ENCODE assay signal across 1 cellular context in genomic region chr5:42992035-42992570, GRCh38.
TF ChIP-seq lines count a peak whose summit lies in the region.

No MANE protein-coding gene starts in this region.

TF ChIP-seq in GM12878, 131 proteins besides CTCF, POLR2A, EP300 and RAD21 (continued from another document):
- TF ChIP-seq ZZZ3 (IDR thresholded peaks at IDR 0.05; ENCODE audit: control insufficient read depth, insufficient read length, low read depth) (no peak), RELB (IDR thresholded peaks at IDR 0.05; ENCODE audit: low read depth) (peak; percentile 91), POU2F2 (IDR thresholded peaks at IDR 0.05; ENCODE audit: borderline replicate concordance, low read depth, low read length) (peak; percentile 65; the same call in 1 of the 3 replicates), TBL1XR1 (IDR thresholded peaks at IDR 0.05; ENCODE audit: low read depth, low read length) (no peak), MEF2A (IDR thresholded peaks at IDR 0.05; ENCODE audit: insufficient read depth, low read depth, low read length) (0 out of 2 replicates have a peak, but pooled peaks have one; percentile 36), TCF7 (IDR thresholded peaks at IDR 0.05; ENCODE audit: borderline replicate concordance) (no peak), SUZ12 (IDR thresholded peaks at IDR 0.05; ENCODE audit: unreplicated experiment) (no peak), JUNB (IDR thresholded peaks at IDR 0.05) (no peak)
